Comparison of ENCODE assay signal across 8 cellular contexts in genomic region chr19:42433503-42434260, GRCh38. TPM values are rescaled to one million over a fixed set of nuclear protein-coding genes. Genes with fewer than 3 reads are reported as not detected.
DNase-seq lines count a peak whose midpoint lies in the region; TF ChIP-seq lines count a peak whose summit lies in the region.

No MANE protein-coding gene starts in this region.

- WGBS in liver, result 29% methylated on average over 9 of the region's 9 CpGs

- H3K36me3 ChIP-seq in liver (ENCODE audit: control insufficient read depth in 4 of 4, insufficient read depth in 3 of 4, low read depth in 1 of 4, low read length in 3 of 4), result no peaks in the 10 kb centered on the region

- H3K4me1 ChIP-seq in liver (ENCODE audit: control insufficient read depth in 4 of 4, insufficient read depth in 4 of 4, low read length in 3 of 4), result peaks cover 2 to 7% (median 5%) of the 10 kb centered on the region in 4 donors

- H3K27me3 ChIP-seq in liver (ENCODE audit: control insufficient read depth in 4 of 4, insufficient read depth in 4 of 4, low read length in 3 of 4), result no peaks in the 10 kb centered on the region

- no peak overlapping the region for H3K9ac ChIP-seq in liver (ENCODE audit: low read depth in 1 of 2, low read length in 2 of 2)

- H3K27ac ChIP-seq in liver (ENCODE audit: low read depth in 1 of 2, low read length in 2 of 2) (peak overlapping the region; percentile 15 to 59), coronary artery (no peak overlapping the region)

- H3K4me3 ChIP-seq in GM12864 (ENCODE audit: low read depth, low read length) (no peak overlapping the region), liver (ENCODE audit: low read depth in 1 of 3, low read length in 3 of 3) (no peak overlapping the region), coronary artery (no peak overlapping the region)

- peak; percentile 94 for TF ChIP-seq CTCF in GM12864 (IDR thresholded peaks at IDR 0.05; ENCODE audit: low read depth, low read length, missing control alignments)
- peak; percentile 89 for TF ChIP-seq CTCF in liver (IDR thresholded peaks at IDR 0.05; ENCODE audit: low read depth, low read length, missing input control)
- TF ChIP-seq CTCF in coronary artery (IDR thresholded peaks at IDR 0.05), result no peak

- DNase-seq in GM12864 (ENCODE audit: low read depth) (no peak), NAMALWA (ENCODE audit: low spot score) (peak; percentile 72), cerebellar cortex (ENCODE audit: low spot score) (peak; percentile 58), coronary artery (ENCODE audit: low spot score) (no peak), dedifferentiated amniotic fluid mesenchymal stem cell (ENCODE audit: extremely low spot score) (no peak)
- peak; percentile 20 to 38 (median 29) for DNase-seq in activated CD4-positive, CD25-positive, alpha-beta regulatory T cell (lab: John Stamatoyannopoulos, UW)
- DNase-seq in stimulated activated CD4-positive, alpha-beta T cell treated with anti-CD3 and anti-CD28 coated beads, TNF-alpha, amount 100 ng/mL, for 1 hour (ENCODE audit: low read depth in 3 of 3, low spot score in 1 of 3), result peak; percentile 25 to 51 (median 37)

- TF ChIP-seq RAD21 in liver (IDR thresholded peaks at IDR 0.05), result peak; percentile 90 to 94

- no peaks in the 10 kb centered on the region for H3K9me3 ChIP-seq in liver (ENCODE audit: control insufficient read depth in 4 of 4, low read length in 3 of 4)

TF ChIP-seq in liver, 16 proteins besides CTCF, POLR2A, EP300 and RAD21:
- TF ChIP-seq SP1 (IDR thresholded peaks at IDR 0.05) (peak; percentile 88), ZBTB33 (IDR thresholded peaks at IDR 0.05) (peak; percentile 32), EGR1 (IDR thresholded peaks at IDR 0.05; ENCODE audit: low read depth in 2 of 2) (no peak), GABPA (IDR thresholded peaks at IDR 0.05 in 1 of 2, conservative IDR thresholded peaks at IDR 0.05 in 1 of 2) (peak in 1 of 2 donors; percentile 20), FOXA2 (IDR thresholded peaks at IDR 0.05) (no peak), HNF4A (conservative IDR thresholded peaks at IDR 0.05) (peak; percentile 87 to 92), RXRA (IDR thresholded peaks at IDR 0.05) (peak; percentile 88 to 96), HNF4G (IDR thresholded peaks at IDR 0.05) (peak; percentile 90), TAF1 (conservative IDR thresholded peaks at IDR 0.05) (no peak), JUND (IDR thresholded peaks at IDR 0.05) (peak in 1 of 2 donors; percentile 87), REST (IDR thresholded peaks at IDR 0.05) (peak; percentile 20), NR2F2 (IDR thresholded peaks at IDR 0.05) (peak; percentile 99), FOXA1 (IDR thresholded peaks at IDR 0.05) (no peak), ATF3 (IDR thresholded peaks at IDR 0.05) (peak; percentile 92), YY1 (IDR thresholded peaks at IDR 0.05) (peak; percentile 47), MAX (IDR thresholded peaks at IDR 0.05) (peak; percentile 65)

RNA-seq across cellular contexts. Expression of gene LIPE, which starts 6.5 kb away (rescaled TPM):
- 1 to 10 TPM; 1.5 to 4.7 TPM for total RNA-seq in liver
- 1 to 10 TPM in 1 of 2 donors, under 1 TPM in 1; 0.88 to 1.5 TPM for polyA plus RNA-seq in liver

RNA-seq across cellular contexts. Expression of gene CXCL17, which starts 9.1 kb away (rescaled TPM):
- under 1 TPM in 1 of 2 donors, not detected in 1; 0.93 TPM for total RNA-seq in liver
- under 1 TPM in 1 of 2 donors, not detected in 1; 0.10 TPM for polyA plus RNA-seq in liver

RNA-seq across cellular contexts. Expression of gene CNFN, which starts 43.6 kb away (rescaled TPM):
- total RNA-seq in liver, result not detected
- polyA plus RNA-seq in liver, result 1 to 10 TPM in 1 of 2 donors, under 1 TPM in 1; 0.57 to 1.2 TPM

Comparison
In these comparisons a context has a peak if more than half of its experiments do, and no peak if none do; other contexts are left out.
1. DNase-seq: peak in NAMALWA (single experiment), activated CD4-positive, CD25-positive, alpha-beta regulatory T cell (4 of 4), cerebellar cortex (single experiment) and stimulated activated CD4-positive, alpha-beta T cell treated with anti-CD3 and anti-CD28 coated beads, TNF-alpha, amount 100 ng/mL, for 1 hour (3 of 3); none in GM12864 (single experiment), coronary artery (single experiment) and dedifferentiated amniotic fluid mesenchymal stem cell (single experiment).
2. H3K27ac ChIP-seq: peak in liver (2 of 2); none in coronary artery (0 of 2).